ENCODE assay signal across 8 cellular contexts in genomic region chr2:234135750-234136221, GRCh38.
DNase-seq lines count a peak whose midpoint lies in the region; ATAC-seq and TF ChIP-seq lines count a peak whose summit lies in the region.

No MANE protein-coding gene starts in this region.

- no peak overlapping the region for H3K4me3 Mint-ChIP-seq in activated CD8-positive, alpha-beta memory T cell treated with anti-CD3 and anti-CD28 coated beads, Interleukin-2, amount 10 ng/mL, durations not matched to agents 7 days and 5 days

- H3K27me3 Mint-ChIP-seq in activated CD8-positive, alpha-beta memory T cell treated with anti-CD3 and anti-CD28 coated beads, Interleukin-2, amount 10 ng/mL, durations not matched to agents 7 days and 5 days, result peaks cover 3% of the 10 kb centered on the region

- no peaks in the 10 kb centered on the region for H3K9me3 Mint-ChIP-seq in activated CD8-positive, alpha-beta memory T cell treated with anti-CD3 and anti-CD28 coated beads, Interleukin-2, amount 10 ng/mL, durations not matched to agents 7 days and 5 days (ENCODE audit: low read depth)

- no peak overlapping the region for H3K4me3 ChIP-seq in epithelial cell of esophagus (ENCODE audit: low read length)

- CTCF ChIA-PET in activated CD8-positive, alpha-beta memory T cell treated with anti-CD3 and anti-CD28 coated beads, Interleukin-2, amount 10 ng/mL, durations not matched to agents 7 days and 5 days (lab: Charles Lee), result interaction anchor here (0.6 to 5.5 kb wide), 56 partner anchors 10 to 420 kb away, joined by 3 to 79 read pairs (median 4); partner anchors contain the start of gene ARL4C

- H3K27ac Mint-ChIP-seq in activated CD8-positive, alpha-beta memory T cell treated with anti-CD3 and anti-CD28 coated beads, Interleukin-2, amount 10 ng/mL, durations not matched to agents 7 days and 5 days, result peak overlapping the region; percentile 48

- ATAC-seq in HG03280 (IDR thresholded peaks at IDR 0.05; ENCODE audit: unreplicated experiment) (peak; percentile 50), GM21737 (IDR thresholded peaks at IDR 0.05; ENCODE audit: unreplicated experiment) (no peak)
- ATAC-seq in activated CD8-positive, alpha-beta memory T cell treated with anti-CD3 and anti-CD28 coated beads, Interleukin-2, amount 10 ng/mL, durations not matched to agents 7 days and 5 days, result peak; percentile 90

- peaks cover 22% of the 10 kb centered on the region for H3K4me1 Mint-ChIP-seq in activated CD8-positive, alpha-beta memory T cell treated with anti-CD3 and anti-CD28 coated beads, Interleukin-2, amount 10 ng/mL, durations not matched to agents 7 days and 5 days

- no peaks in the 10 kb centered on the region for H3K36me3 Mint-ChIP-seq in activated CD8-positive, alpha-beta memory T cell treated with anti-CD3 and anti-CD28 coated beads, Interleukin-2, amount 10 ng/mL, durations not matched to agents 7 days and 5 days

- TF ChIP-seq CTCF in epithelial cell of esophagus (IDR thresholded peaks at IDR 0.05; ENCODE audit: insufficient read depth, low read depth, low read length, missing control alignments), result peak; percentile 89

- DNase-seq in DMS153 treated with DMSO at 0.1 percent for 48 hours (lab: John Stamatoyannopoulos, UW; ENCODE audit: unreplicated experiment) (peak; percentile 71), NCI-H82 (lab: John Stamatoyannopoulos, UW) (peak; percentile 92), epithelial cell of esophagus (ENCODE audit: low read depth) (peak; percentile 80), mucosa of gallbladder (ENCODE audit: low spot score) (peak; percentile 58)
- DNase-seq in activated CD8-positive, alpha-beta memory T cell treated with anti-CD3 and anti-CD28 coated beads, Interleukin-2, amount 10 ng/mL, durations not matched to agents 7 days and 5 days, result peak; percentile 77
- DNase-seq in stimulated activated naive CD4-positive, alpha-beta T cell treated with Interleukin-2 at 50 U/mL for 16 hours (lab: John Stamatoyannopoulos, UW), result peak; percentile 17

Comparison
In these comparisons a context has a peak if more than half of its experiments do, and no peak if none do; other contexts are left out.
1. DNase-seq: peak in every context shown above with its lines; median percentile 92 in NCI-H82; 80 in epithelial cell of esophagus; 77 in activated CD8-positive, alpha-beta memory T cell treated with anti-CD3 and anti-CD28 coated beads, Interleukin-2, amount 10 ng/mL, durations not matched to agents 7 days and 5 days; 71 in DMS153 treated with DMSO at 0.1 percent for 48 hours; 58 in mucosa of gallbladder; 17 in stimulated activated naive CD4-positive, alpha-beta T cell treated with Interleukin-2 at 50 U/mL for 16 hours.